ENCODE assay signal across 24 cellular contexts in the genomic region with DNA sequence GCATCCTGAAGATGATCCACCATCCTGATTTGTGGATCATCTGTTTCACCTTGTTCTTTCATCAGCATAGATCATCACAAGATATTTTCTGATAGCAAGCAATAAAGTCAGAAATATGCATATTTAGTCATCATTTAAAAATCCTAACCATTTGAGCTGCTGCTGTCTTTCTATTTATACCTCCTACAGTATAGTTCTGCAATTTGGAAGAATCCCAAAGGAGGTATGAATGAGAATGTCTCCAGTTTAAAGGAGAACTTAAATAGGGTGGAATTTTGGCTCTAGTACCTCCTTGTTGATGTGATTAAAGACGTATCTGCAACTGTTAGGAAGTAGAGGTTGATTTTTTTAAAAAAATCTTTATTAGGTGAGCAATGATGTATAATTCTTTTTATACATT. TPM values are rescaled to one million over a fixed set of nuclear protein-coding genes. Genes with fewer than 3 reads are reported as not detected.
DNase-seq lines count a peak whose midpoint lies in the region; ATAC-seq and TF ChIP-seq lines count a peak whose summit lies in the region.
"Had no signal": no experiment of that assay in that cellular context is flagged by ENCODE, and none has a peak within 500 bp of the region (broad histone marks: within the 10 kb centered on the region; RNA-seq: fewer than 3 reads in every experiment).

No MANE protein-coding gene starts in this region.

- TF ChIP-seq EP300 in esophagus muscularis mucosa (IDR thresholded peaks at IDR 0.05): no peak

- H3K9me2 ChIP-seq in GM23248 (ENCODE audit: insufficient read depth): no peaks in the 10 kb centered on the region

- peak; percentile 1 for DNase-seq in AG08395 (ENCODE audit: low spot score)
- peak; percentile 24 for DNase-seq in GM23248
- no peak for DNase-seq in osteoblast (ENCODE audit: insufficient read length, low spot score, missing footprints)
- DNase-seq in NCI-H1092 (lab: John Stamatoyannopoulos, UW): no peak
- DNase-seq in stimulated activated CD4-positive, alpha-beta T cell treated with anti-CD3 and anti-CD28 coated beads, Interleukin-2, amount 100 ng/mL, for 48 hours: no peak
- no peak for DNase-seq in activated CD8-positive, alpha-beta memory T cell treated with anti-CD3 and anti-CD28 coated beads, Interleukin-2, amount 50 U/mL, for 48 hours
- no peak for DNase-seq in esophagus muscularis mucosa (ENCODE audit: extremely low spot score)
- DNase-seq: 8988T; CD4-positive, alpha-beta T cell; H9; Kasumi-1; MM.1S; NCI-H1105; NCI-H187; NCI-H2227 treated with DMSO at 0.1 percent for 48 hours; NCI-H510A treated with DMSO at 0.1 percent for 48 hours; PC-9; SIG-M5 had no signal

- H3K4me1 ChIP-seq in GM23248 (ENCODE audit: insufficient read depth) (peaks cover 13% of the 10 kb centered on the region; the same call in 1 of the 2 replicates), osteoblast (ENCODE audit: insufficient read depth, low read length) (no peaks in the 10 kb centered on the region), esophagus muscularis mucosa (no peaks in the 10 kb centered on the region)

- H3K4me3 ChIP-seq in GM23248 (no peak overlapping the region), osteoblast (ENCODE audit: insufficient read depth, low read length) (no peak overlapping the region), esophagus muscularis mucosa (no peak overlapping the region)
- H3K4me3 ChIP-seq: PC-9 had no signal

- H3K9ac ChIP-seq in GM23248: no peak overlapping the region

- H3K36me3 ChIP-seq in GM23248 (ENCODE audit: low read depth): no peaks in the 10 kb centered on the region
- no peaks in the 10 kb centered on the region for H3K36me3 ChIP-seq in osteoblast (ENCODE audit: insufficient read depth, low read length)
- H3K36me3 ChIP-seq in esophagus muscularis mucosa: peaks cover 0 to 12% (median 6%) of the 10 kb centered on the region in 4 donors

- peak overlapping the region; percentile 15; the same call in 1 of the 2 replicates for H3K27ac ChIP-seq in GM23248
- peak overlapping the region; percentile 55 for H3K27ac ChIP-seq in osteoblast (ENCODE audit: low read depth, low read length)
- no peak overlapping the region for H3K27ac ChIP-seq in esophagus muscularis mucosa (replicated peaks in 1 of 4)
- H3K27ac ChIP-seq: HL-60, PC-9, RWPE1 had no signal

- no peaks in the 10 kb centered on the region for H3K9me3 ChIP-seq in GM23248 (ENCODE audit: low read depth)
- H3K9me3 ChIP-seq in osteoblast (ENCODE audit: low read depth, low read length): no peaks in the 10 kb centered on the region
- H3K9me3 ChIP-seq in esophagus muscularis mucosa: no peaks in the 10 kb centered on the region

- 6 to 22% methylated on average over 1 of the region's 1 CpG for WGBS in GM23248 (ENCODE audit: low coverage in 1 of 2, low lambda C conversion rate in 2 of 2, missing lambda C conversion rate in 2 of 2), 2 experiments
- 13% methylated on average over 1 of the region's 1 CpG for WGBS in esophagus muscularis mucosa

- no peaks in the 10 kb centered on the region for H4K20me1 ChIP-seq in GM23248 (ENCODE audit: insufficient read depth)
- no peaks in the 10 kb centered on the region for H4K20me1 ChIP-seq in osteoblast (ENCODE audit: insufficient read depth, low read length)

- ATAC-seq in SK-N-SH treated with all-trans-retinoic acid at 6 μM for 48 hours: peak; percentile 73

- TF ChIP-seq POLR2A in esophagus muscularis mucosa (IDR thresholded peaks at IDR 0.05; ENCODE audit: low read depth): no peak

- H3K79me2 ChIP-seq in GM23248 (ENCODE audit: insufficient read depth): no peaks in the 10 kb centered on the region
- H3K79me2 ChIP-seq in osteoblast (ENCODE audit: insufficient read depth, low read length): no peaks in the 10 kb centered on the region

- no peaks in the 10 kb centered on the region for H3K27me3 ChIP-seq in GM23248 (replicated peaks; ENCODE audit: insufficient read depth)
- H3K27me3 ChIP-seq in osteoblast (ENCODE audit: insufficient read depth, low read length): no peaks in the 10 kb centered on the region
- H3K27me3 ChIP-seq in esophagus muscularis mucosa: no peaks in the 10 kb centered on the region

- H3K4me2 ChIP-seq in GM23248 (ENCODE audit: unreplicated experiment) (peak overlapping the region; percentile 23), osteoblast (ENCODE audit: insufficient read depth, low read length) (peak overlapping the region; percentile 20)
- H3K4me2 ChIP-seq: PC-9 had no signal

- in situ Hi-C loops in GM23248 (cut with MboI): no loop called here

- H3F3A ChIP-seq in GM23248 (ENCODE audit: insufficient read depth): 0 out of 2 replicates have a peak, but pooled peaks cover 10% of the 10 kb centered on the region

- intact Hi-C loops in esophagus muscularis mucosa (cut with DNase I): no loop called here

- no peak for TF ChIP-seq CTCF in osteoblast (IDR thresholded peaks at IDR 0.05; ENCODE audit: extremely low read depth, low read depth, low read length)
- TF ChIP-seq CTCF in esophagus muscularis mucosa (IDR thresholded peaks at IDR 0.05): no peak

- H2AFZ ChIP-seq in GM23248 (no peak overlapping the region), osteoblast (ENCODE audit: low read length) (no peak overlapping the region)
- H2AFZ ChIP-seq: PC-9 had no signal

TF ChIP-seq in SK-N-SH treated with all-trans-retinoic acid at 6 μM for 48 hours, 23 proteins besides CTCF, POLR2A, EP300 and RAD21:
- no peak for TF ChIP-seq TCF4 (CRISPR knock-in tag; IDR thresholded peaks at IDR 0.05; ENCODE audit: borderline replicate concordance)
- no peak for TF ChIP-seq OSR1 (CRISPR knock-in tag; IDR thresholded peaks at IDR 0.05)
- no peak for TF ChIP-seq ESRRG (CRISPR knock-in tag; IDR thresholded peaks at IDR 0.05)
- TF ChIP-seq, protein P1, sequence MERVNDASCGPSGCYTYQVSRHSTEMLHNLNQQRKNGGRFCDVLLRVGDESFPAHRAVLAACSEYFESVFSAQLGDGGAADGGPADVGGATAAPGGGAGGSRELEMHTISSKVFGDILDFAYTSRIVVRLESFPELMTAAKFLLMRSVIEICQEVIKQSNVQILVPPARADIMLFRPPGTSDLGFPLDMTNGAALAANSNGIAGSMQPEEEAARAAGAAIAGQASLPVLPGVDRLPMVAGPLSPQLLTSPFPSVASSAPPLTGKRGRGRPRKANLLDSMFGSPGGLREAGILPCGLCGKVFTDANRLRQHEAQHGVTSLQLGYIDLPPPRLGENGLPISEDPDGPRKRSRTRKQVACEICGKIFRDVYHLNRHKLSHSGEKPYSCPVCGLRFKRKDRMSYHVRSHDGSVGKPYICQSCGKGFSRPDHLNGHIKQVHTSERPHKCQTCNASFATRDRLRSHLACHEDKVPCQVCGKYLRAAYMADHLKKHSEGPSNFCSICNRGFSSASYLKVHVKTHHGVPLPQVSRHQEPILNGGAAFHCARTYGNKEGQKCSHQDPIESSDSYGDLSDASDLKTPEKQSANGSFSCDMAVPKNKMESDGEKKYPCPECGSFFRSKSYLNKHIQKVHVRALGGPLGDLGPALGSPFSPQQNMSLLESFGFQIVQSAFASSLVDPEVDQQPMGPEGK (CRISPR knock-in tag; IDR thresholded peaks at IDR 0.05; ENCODE audit: borderline replicate concordance): no peak

RNA-seq across cellular contexts. Expression of a gene that starts 7.6 kb away (rescaled TPM):
- 9.9 and 13.2 TPM in 2 replicates for total RNA-seq in GM23248 (2014; rRNA removed; shearing (Covaris generic))
- 16.7 and 18.4 TPM in 2 replicates for polyA plus RNA-seq in GM23248 (2016; fragmentation: Nextera tagmentation; extraction: Ambion mirVana)
- 10.9 and 13.3 TPM in 2 replicates for total RNA-seq in osteoblast
- total RNA-seq in esophagus muscularis mucosa: 1 to 10 TPM; 4.0 to 9.6 (median 6.9) TPM

RNA-seq across cellular contexts. Expression of a gene that starts 38.1 kb away (rescaled TPM):
- total RNA-seq in GM23248 (2014; rRNA removed; shearing (Covaris generic)): not detected in 2 replicates
- not detected in 2 replicates for polyA plus RNA-seq in GM23248 (2016; fragmentation: Nextera tagmentation; extraction: Ambion mirVana)
- total RNA-seq in osteoblast: not detected in 2 replicates
- total RNA-seq in esophagus muscularis mucosa: not detected
- total RNA-seq: CD4-positive, alpha-beta T cell; H9; HT1080; PC-9 had no signal
- polyA plus RNA-seq: BJ, IgD-negative memory B cell had no signal

RNA-seq across cellular contexts. Expression of a gene that starts 54.5 kb away (rescaled TPM):
- 13.7 and 17.0 TPM in 2 replicates for total RNA-seq in GM23248 (2014; rRNA removed; shearing (Covaris generic))
- 17.6 and 18.8 TPM in 2 replicates for polyA plus RNA-seq in GM23248 (2016; fragmentation: Nextera tagmentation; extraction: Ambion mirVana)
- total RNA-seq in osteoblast (25.0 and 26.5 TPM in 2 replicates), esophagus muscularis mucosa (10 to 100 TPM; 14.2 to 20.6 (median 17.6) TPM)

Comparison
In these comparisons a context has a peak if more than half of its experiments do, and no peak if none do; other contexts are left out.
1. DNase-seq: peak in AG08395 (single experiment) and GM23248 (single experiment); none in osteoblast (single experiment), NCI-H1092 (single experiment), stimulated activated CD4-positive, alpha-beta T cell treated with anti-CD3 and anti-CD28 coated beads, Interleukin-2, amount 100 ng/mL, for 48 hours (0 of 2), activated CD8-positive, alpha-beta memory T cell treated with anti-CD3 and anti-CD28 coated beads, Interleukin-2, amount 50 U/mL, for 48 hours (single experiment) and esophagus muscularis mucosa (single experiment).
2. H3K27ac ChIP-seq: peak in GM23248 (single experiment) and osteoblast (single experiment); none in esophagus muscularis mucosa (0 of 4).